Comparison of ENCODE assay signal across 1 cellular context in the genomic region with DNA sequence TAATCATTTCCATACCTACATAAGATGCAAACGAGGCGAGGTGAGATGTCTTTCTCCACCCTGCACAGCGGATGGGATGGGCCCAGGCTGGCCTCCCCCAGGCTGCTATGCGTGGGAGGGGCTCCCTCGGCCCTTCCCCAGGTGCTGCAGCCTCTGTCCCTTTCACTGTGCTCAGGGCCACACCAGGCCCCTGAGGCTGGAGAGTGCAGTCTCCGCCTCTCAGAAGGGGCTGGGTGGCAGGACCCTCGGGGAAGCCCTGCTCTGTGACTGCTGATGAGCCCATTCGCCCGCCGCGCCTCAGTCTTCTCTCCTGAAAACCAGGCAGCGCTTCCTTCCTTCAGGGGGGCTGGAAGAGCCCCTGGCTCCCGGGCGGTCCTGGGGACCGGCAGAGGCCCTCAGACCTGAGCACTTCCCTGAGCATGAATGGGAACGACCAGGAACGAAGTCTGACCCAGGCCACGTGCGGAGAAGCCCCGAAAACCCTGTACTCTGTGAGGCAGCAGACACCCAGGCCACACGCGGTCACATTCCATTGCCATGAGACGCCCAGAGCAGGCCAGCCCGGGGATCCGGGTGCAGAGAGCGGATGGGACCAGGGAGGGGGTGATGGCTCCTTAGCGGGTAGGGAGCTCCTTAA.
TF ChIP-seq lines count a peak whose summit lies in the region.

No MANE protein-coding gene starts in this region.

TF ChIP-seq in HepG2, 621 proteins besides CTCF, POLR2A, EP300 and RAD21 (continued from another document and continues in another):
- TF ChIP-seq RXRB (CRISPR knock-in tag; IDR thresholded peaks at IDR 0.05; ENCODE audit: borderline replicate concordance), result peak; percentile 56; the same call in 1 of the 2 replicates
- TF ChIP-seq, protein P1, sequence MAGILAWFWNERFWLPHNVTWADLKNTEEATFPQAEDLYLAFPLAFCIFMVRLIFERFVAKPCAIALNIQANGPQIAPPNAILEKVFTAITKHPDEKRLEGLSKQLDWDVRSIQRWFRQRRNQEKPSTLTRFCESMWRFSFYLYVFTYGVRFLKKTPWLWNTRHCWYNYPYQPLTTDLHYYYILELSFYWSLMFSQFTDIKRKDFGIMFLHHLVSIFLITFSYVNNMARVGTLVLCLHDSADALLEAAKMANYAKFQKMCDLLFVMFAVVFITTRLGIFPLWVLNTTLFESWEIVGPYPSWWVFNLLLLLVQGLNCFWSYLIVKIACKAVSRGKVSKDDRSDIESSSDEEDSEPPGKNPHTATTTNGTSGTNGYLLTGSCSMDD (CRISPR knock-in tag; IDR thresholded peaks at IDR 0.05), result 0 out of 2 replicates have a peak, but pooled peaks have one; percentile 71
- TF ChIP-seq MAZ (IDR thresholded peaks at IDR 0.05; ENCODE audit: borderline replicate concordance, low read depth, low read length), result no peak
- no peak for TF ChIP-seq MAZ (CRISPR knock-in tag; IDR thresholded peaks at IDR 0.05; ENCODE audit: low read depth)
- no peak for TF ChIP-seq ZNF121 (CRISPR knock-in tag; IDR thresholded peaks at IDR 0.05)
- TF ChIP-seq ERF (CRISPR knock-in tag; IDR thresholded peaks at IDR 0.05), result peak; percentile 90
- TF ChIP-seq, protein P2, sequence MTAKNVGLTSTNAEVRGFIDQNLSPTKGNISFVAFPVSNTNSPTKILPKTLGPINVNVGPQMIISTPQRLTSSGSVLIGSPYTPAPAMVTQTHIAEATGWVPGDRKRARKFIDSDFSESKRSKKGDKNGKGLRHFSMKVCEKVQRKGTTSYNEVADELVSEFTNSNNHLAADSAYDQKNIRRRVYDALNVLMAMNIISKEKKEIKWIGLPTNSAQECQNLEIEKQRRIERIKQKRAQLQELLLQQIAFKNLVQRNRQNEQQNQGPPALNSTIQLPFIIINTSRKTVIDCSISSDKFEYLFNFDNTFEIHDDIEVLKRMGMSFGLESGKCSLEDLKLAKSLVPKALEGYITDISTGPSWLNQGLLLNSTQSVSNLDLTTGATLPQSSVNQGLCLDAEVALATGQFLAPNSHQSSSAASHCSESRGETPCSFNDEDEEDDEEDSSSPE (CRISPR knock-in tag; IDR thresholded peaks at IDR 0.05), result peak; percentile 61; the same call in 1 of the 2 replicates
- TF ChIP-seq, protein P3, sequence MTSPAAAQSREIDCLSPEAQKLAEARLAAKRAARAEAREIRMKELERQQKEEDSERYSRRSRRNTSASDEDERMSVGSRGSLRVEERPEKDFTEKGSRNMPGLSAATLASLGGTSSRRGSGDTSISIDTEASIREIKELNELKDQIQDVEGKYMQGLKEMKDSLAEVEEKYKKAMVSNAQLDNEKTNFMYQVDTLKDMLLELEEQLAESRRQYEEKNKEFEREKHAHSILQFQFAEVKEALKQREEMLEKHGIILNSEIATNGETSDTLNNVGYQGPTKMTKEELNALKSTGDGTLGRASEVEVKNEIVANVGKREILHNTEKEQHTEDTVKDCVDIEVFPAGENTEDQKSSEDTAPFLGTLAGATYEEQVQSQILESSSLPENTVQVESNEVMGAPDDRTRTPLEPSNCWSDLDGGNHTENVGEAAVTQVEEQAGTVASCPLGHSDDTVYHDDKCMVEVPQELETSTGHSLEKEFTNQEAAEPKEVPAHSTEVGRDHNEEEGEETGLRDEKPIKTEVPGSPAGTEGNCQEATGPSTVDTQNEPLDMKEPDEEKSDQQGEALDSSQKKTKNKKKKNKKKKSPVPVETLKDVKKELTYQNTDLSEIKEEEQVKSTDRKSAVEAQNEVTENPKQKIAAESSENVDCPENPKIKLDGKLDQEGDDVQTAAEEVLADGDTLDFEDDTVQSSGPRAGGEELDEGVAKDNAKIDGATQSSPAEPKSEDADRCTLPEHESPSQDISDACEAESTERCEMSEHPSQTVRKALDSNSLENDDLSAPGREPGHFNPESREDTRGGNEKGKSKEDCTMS (CRISPR knock-in tag; conservative IDR thresholded peaks at IDR 0.05), result no peak
- TF ChIP-seq SUZ12 (IDR thresholded peaks at IDR 0.05; ENCODE audit: low read depth, low read length), result no peak
- no peak for TF ChIP-seq HDAC1 (CRISPR knock-in tag; IDR thresholded peaks at IDR 0.05)
- peak; percentile 49; the same call in 1 of the 2 replicates for TF ChIP-seq MEIS2 (CRISPR knock-in tag; IDR thresholded peaks at IDR 0.05)
- TF ChIP-seq, protein P4, sequence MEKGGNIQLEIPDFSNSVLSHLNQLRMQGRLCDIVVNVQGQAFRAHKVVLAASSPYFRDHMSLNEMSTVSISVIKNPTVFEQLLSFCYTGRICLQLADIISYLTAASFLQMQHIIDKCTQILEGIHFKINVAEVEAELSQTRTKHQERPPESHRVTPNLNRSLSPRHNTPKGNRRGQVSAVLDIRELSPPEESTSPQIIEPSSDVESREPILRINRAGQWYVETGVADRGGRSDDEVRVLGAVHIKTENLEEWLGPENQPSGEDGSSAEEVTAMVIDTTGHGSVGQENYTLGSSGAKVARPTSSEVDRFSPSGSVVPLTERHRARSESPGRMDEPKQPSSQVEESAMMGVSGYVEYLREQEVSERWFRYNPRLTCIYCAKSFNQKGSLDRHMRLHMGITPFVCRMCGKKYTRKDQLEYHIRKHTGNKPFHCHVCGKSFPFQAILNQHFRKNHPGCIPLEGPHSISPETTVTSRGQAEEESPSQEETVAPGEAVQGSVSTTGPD (CRISPR knock-in tag; IDR thresholded peaks at IDR 0.05), result no peak
- TF ChIP-seq, protein P5, sequence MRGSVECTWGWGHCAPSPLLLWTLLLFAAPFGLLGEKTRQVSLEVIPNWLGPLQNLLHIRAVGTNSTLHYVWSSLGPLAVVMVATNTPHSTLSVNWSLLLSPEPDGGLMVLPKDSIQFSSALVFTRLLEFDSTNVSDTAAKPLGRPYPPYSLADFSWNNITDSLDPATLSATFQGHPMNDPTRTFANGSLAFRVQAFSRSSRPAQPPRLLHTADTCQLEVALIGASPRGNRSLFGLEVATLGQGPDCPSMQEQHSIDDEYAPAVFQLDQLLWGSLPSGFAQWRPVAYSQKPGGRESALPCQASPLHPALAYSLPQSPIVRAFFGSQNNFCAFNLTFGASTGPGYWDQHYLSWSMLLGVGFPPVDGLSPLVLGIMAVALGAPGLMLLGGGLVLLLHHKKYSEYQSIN (CRISPR knock-in tag; IDR thresholded peaks at IDR 0.05; ENCODE audit: borderline replicate concordance), result no peak
- TF ChIP-seq FOXK1 (CRISPR knock-in tag; IDR thresholded peaks at IDR 0.05; ENCODE audit: borderline replicate concordance, low read depth), result no peak
- TF ChIP-seq ZNF749 (CRISPR knock-in tag; IDR thresholded peaks at IDR 0.05; ENCODE audit: borderline replicate concordance), result peak; percentile 77; the same call in 1 of the 2 replicates
- peak; percentile 76; the same call in 1 of the 2 replicates for TF ChIP-seq ZFX (CRISPR knock-in tag; IDR thresholded peaks at IDR 0.05; ENCODE audit: low read depth)
- TF ChIP-seq MYC (CRISPR knock-in tag; IDR thresholded peaks at IDR 0.05; ENCODE audit: borderline replicate concordance), result peak; percentile 80; the same call in 1 of the 2 replicates
- no peak for TF ChIP-seq ATF1 (CRISPR knock-in tag; IDR thresholded peaks at IDR 0.05)
- peak; percentile 70; the same call in 1 of the 2 replicates for TF ChIP-seq ZNF724P (CRISPR knock-in tag; IDR thresholded peaks at IDR 0.05; ENCODE audit: borderline replicate concordance)
- no peak for TF ChIP-seq HES4 (CRISPR knock-in tag; IDR thresholded peaks at IDR 0.05; ENCODE audit: borderline replicate concordance)
- no peak for TF ChIP-seq NPAS2 (CRISPR knock-in tag; IDR thresholded peaks at IDR 0.05; ENCODE audit: borderline replicate concordance)
- no peak for TF ChIP-seq TEAD2 (CRISPR knock-in tag; IDR thresholded peaks at IDR 0.05)
- peak; percentile 87 for TF ChIP-seq ZNF232 (CRISPR knock-in tag; IDR thresholded peaks at IDR 0.05; ENCODE audit: borderline replicate concordance)
- TF ChIP-seq BCL6 (CRISPR knock-in tag; IDR thresholded peaks at IDR 0.05), result peak; percentile 33; the same call in 1 of the 2 replicates
- no peak for TF ChIP-seq ZNF674 (CRISPR knock-in tag; IDR thresholded peaks at IDR 0.05; ENCODE audit: low read depth)
- no peak for TF ChIP-seq SP4 (CRISPR knock-in tag; IDR thresholded peaks at IDR 0.05)
- no peak for TF ChIP-seq PPARG (CRISPR knock-in tag; conservative IDR thresholded peaks at IDR 0.05)
- 0 out of 2 replicates have a peak, but pooled peaks have one; percentile 61 for TF ChIP-seq ZNF335 (CRISPR knock-in tag; IDR thresholded peaks at IDR 0.05)
- no peak for TF ChIP-seq ZNF570 (CRISPR knock-in tag; IDR thresholded peaks at IDR 0.05; ENCODE audit: borderline replicate concordance)
- no peak for TF ChIP-seq ZNF790 (CRISPR knock-in tag; IDR thresholded peaks at IDR 0.05; ENCODE audit: borderline replicate concordance)
- no peak for TF ChIP-seq CENPX (CRISPR knock-in tag; IDR thresholded peaks at IDR 0.05)
- TF ChIP-seq HHEX (CRISPR knock-in tag; IDR thresholded peaks at IDR 0.05), result no peak
- TF ChIP-seq, protein P6, sequence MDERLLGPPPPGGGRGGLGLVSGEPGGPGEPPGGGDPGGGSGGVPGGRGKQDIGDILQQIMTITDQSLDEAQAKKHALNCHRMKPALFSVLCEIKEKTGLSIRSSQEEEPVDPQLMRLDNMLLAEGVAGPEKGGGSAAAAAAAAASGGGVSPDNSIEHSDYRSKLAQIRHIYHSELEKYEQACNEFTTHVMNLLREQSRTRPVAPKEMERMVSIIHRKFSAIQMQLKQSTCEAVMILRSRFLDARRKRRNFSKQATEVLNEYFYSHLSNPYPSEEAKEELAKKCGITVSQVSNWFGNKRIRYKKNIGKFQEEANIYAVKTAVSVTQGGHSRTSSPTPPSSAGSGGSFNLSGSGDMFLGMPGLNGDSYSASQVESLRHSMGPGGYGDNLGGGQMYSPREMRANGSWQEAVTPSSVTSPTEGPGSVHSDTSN (CRISPR knock-in tag; IDR thresholded peaks at IDR 0.05), result no peak
- TF ChIP-seq TCF7 (IDR thresholded peaks at IDR 0.05; ENCODE audit: low read depth), result no peak
- TF ChIP-seq, protein P7, sequence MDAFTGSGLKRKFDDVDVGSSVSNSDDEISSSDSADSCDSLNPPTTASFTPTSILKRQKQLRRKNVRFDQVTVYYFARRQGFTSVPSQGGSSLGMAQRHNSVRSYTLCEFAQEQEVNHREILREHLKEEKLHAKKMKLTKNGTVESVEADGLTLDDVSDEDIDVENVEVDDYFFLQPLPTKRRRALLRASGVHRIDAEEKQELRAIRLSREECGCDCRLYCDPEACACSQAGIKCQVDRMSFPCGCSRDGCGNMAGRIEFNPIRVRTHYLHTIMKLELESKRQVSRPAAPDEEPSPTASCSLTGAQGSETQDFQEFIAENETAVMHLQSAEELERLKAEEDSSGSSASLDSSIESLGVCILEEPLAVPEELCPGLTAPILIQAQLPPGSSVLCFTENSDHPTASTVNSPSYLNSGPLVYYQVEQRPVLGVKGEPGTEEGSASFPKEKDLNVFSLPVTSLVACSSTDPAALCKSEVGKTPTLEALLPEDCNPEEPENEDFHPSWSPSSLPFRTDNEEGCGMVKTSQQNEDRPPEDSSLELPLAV (CRISPR knock-in tag; conservative IDR thresholded peaks at IDR 0.05; ENCODE audit: low read depth), result no peak
- TF ChIP-seq ZNF891 (CRISPR knock-in tag; IDR thresholded peaks at IDR 0.05), result 0 out of 2 replicates have a peak, but pooled peaks have one; percentile 67
- no peak for TF ChIP-seq NBN (conservative IDR thresholded peaks at IDR 0.05)
- TF ChIP-seq, protein P8, sequence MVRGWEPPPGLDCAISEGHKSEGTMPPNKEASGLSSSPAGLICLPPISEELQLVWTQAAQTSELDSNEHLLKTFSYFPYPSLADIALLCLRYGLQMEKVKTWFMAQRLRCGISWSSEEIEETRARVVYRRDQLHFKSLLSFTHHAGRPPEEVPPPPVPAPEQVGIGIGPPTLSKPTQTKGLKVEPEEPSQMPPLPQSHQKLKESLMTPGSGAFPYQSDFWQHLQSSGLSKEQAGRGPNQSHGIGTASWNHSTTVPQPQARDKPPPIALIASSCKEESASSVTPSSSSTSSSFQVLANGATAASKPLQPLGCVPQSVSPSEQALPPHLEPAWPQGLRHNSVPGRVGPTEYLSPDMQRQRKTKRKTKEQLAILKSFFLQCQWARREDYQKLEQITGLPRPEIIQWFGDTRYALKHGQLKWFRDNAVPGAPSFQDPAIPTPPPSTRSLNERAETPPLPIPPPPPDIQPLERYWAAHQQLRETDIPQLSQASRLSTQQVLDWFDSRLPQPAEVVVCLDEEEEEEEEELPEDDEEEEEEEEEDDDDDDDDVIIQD (CRISPR knock-in tag; IDR thresholded peaks at IDR 0.05; ENCODE audit: low read depth), result 0 out of 2 replicates have a peak, but pooled peaks have one; percentile 25
- TF ChIP-seq JDP2 (CRISPR knock-in tag; IDR thresholded peaks at IDR 0.05; ENCODE audit: borderline replicate concordance), result no peak; the same call in 1 of the 2 replicates
- no peak for TF ChIP-seq ZNF619 (CRISPR knock-in tag; IDR thresholded peaks at IDR 0.05)
- TF ChIP-seq GFI1 (CRISPR knock-in tag; IDR thresholded peaks at IDR 0.05; ENCODE audit: borderline replicate concordance), result no peak
- peak; percentile 93 for TF ChIP-seq ZSCAN12 (CRISPR knock-in tag; IDR thresholded peaks at IDR 0.05)
- TF ChIP-seq ZFYVE20 (CRISPR knock-in tag; IDR thresholded peaks at IDR 0.05; ENCODE audit: borderline replicate concordance, low read depth), result no peak
- TF ChIP-seq GATAD1 (CRISPR knock-in tag; IDR thresholded peaks at IDR 0.05), result peak; percentile 35; the same call in 1 of the 2 replicates
- TF ChIP-seq ZNF569 (CRISPR knock-in tag; IDR thresholded peaks at IDR 0.05; ENCODE audit: borderline replicate concordance), result no peak
- TF ChIP-seq ZNF629 (CRISPR knock-in tag; conservative IDR thresholded peaks at IDR 0.05), result peak; percentile 26; the same call in 1 of the 2 replicates
- TF ChIP-seq ZNF253 (CRISPR knock-in tag; IDR thresholded peaks at IDR 0.05; ENCODE audit: borderline replicate concordance), result peak; percentile 66; the same call in 1 of the 2 replicates
- no peak for TF ChIP-seq MBNL3 (CRISPR knock-in tag; conservative IDR thresholded peaks at IDR 0.05)
- no peak for TF ChIP-seq RBAK (CRISPR knock-in tag; IDR thresholded peaks at IDR 0.05)
- TF ChIP-seq HDAC6 (IDR thresholded peaks at IDR 0.05; ENCODE audit: low read depth, low read length), result no peak
- peak; percentile 51; the same call in 1 of the 2 replicates for TF ChIP-seq ZNF547 (CRISPR knock-in tag; IDR thresholded peaks at IDR 0.05)
- TF ChIP-seq TEAD3 (CRISPR knock-in tag; optimal IDR thresholded peaks at IDR 0.05; ENCODE audit: borderline replicate concordance), result peak; percentile 96
- no peak for TF ChIP-seq CEBPG (CRISPR knock-in tag; IDR thresholded peaks at IDR 0.05)
- TF ChIP-seq ZFP82 (CRISPR knock-in tag; IDR thresholded peaks at IDR 0.05; ENCODE audit: borderline replicate concordance), result no peak
